In the genomic region with DNA sequence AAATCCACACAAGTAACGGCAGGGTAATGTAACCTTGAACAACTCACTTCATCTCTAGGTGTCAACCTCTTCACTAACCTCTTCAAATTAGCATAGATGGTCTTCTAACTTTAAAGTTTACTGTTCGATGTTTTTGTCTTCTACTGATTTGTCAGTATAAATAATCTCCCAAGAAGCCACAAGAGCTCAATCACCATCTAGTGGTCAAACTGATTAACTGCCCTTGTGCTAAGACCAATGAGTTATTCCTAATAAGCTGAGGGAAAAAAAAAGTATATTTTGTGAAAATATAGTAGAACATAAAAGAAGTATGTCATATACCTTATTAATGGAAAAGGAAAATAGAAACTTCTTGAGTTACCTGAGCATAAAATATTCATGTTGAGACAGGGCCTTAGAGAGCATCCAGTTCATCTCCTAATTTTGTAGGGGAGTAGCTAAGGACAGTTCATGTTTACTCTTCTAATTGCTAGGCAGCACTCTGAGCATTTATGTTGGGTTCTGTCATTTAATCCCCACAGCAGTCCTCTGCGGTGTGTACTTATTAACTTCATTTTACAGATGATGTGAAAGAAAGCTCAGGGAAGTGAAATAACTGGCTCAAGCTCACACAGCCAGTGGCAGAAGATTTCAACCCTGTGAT, we compare ENCODE assay signal across 9 cellular contexts.
A peak's percentile ranks its signal among the peaks of the same experiment; 100 is the strongest.
DNase-seq lines count a peak whose midpoint lies in the region; FAIRE-seq and TF ChIP-seq lines count a peak whose summit lies in the region.
"Had no signal": no experiment of that assay in that cellular context is flagged by ENCODE, and none has a peak within 500 bp of the region (broad histone marks: within the 10 kb centered on the region; RNA-seq: fewer than 3 reads in every experiment).

No MANE protein-coding gene starts in this region.

- no peak overlapping the region for H3K27ac Mint-ChIP-seq in astrocyte (ENCODE audit: unreplicated experiment)

- no peaks in the 10 kb centered on the region for H3K9me3 ChIP-seq in GM23248 (ENCODE audit: low read depth)
- no peaks in the 10 kb centered on the region for H3K9me3 ChIP-seq in astrocyte (ENCODE audit: insufficient read depth, low read depth, low read length)
- H3K9me3 ChIP-seq: BLaER1 treated with 17β-estradiol and CSF1 and Interleukin-3, amounts not matched to agents 10 nM and 100 nM had no signal

- H3K79me2 ChIP-seq in GM23248 (ENCODE audit: insufficient read depth) (no peaks in the 10 kb centered on the region), astrocyte (ENCODE audit: insufficient read depth, low read length) (no peaks in the 10 kb centered on the region)

- H3K36me3 Mint-ChIP-seq in astrocyte (ENCODE audit: low read depth, unreplicated experiment): peaks cover 32% of the 10 kb centered on the region

- peaks cover 30% of the 10 kb centered on the region for H3K36me3 ChIP-seq in GM23248 (ENCODE audit: low read depth)
- peaks cover 27% of the 10 kb centered on the region for H3K36me3 ChIP-seq in astrocyte (ENCODE audit: insufficient read depth, low read length)

- H3K4me2 ChIP-seq in GM23248 (ENCODE audit: unreplicated experiment): no peak overlapping the region
- no peak overlapping the region for H3K4me2 ChIP-seq in astrocyte (ENCODE audit: low read length)
- H3K4me2 ChIP-seq: BLaER1 treated with 17β-estradiol and CSF1 and Interleukin-3, amounts not matched to agents 10 nM and 100 nM had no signal

- in situ Hi-C loops in GM23248 (cut with MboI): loop anchor here (10.0 kb wide), 1 partner anchor 360 kb away; no protein-coding TSS in a partner anchor

- H4K20me1 ChIP-seq in GM23248 (ENCODE audit: insufficient read depth) (no peaks in the 10 kb centered on the region), astrocyte (ENCODE audit: insufficient read depth, low read length) (no peaks in the 10 kb centered on the region)
- H4K20me1 ChIP-seq: BLaER1 treated with 17β-estradiol and CSF1 and Interleukin-3, amounts not matched to agents 10 nM and 100 nM had no signal

- no peak overlapping the region for H3K9ac ChIP-seq in GM23248
- H3K9ac ChIP-seq in astrocyte (ENCODE audit: low read length): no peak overlapping the region
- H3K9ac ChIP-seq: BLaER1 treated with 17β-estradiol and CSF1 and Interleukin-3, amounts not matched to agents 10 nM and 100 nM had no signal

- no peaks in the 10 kb centered on the region for H3K27me3 ChIP-seq in GM23248 (replicated peaks; ENCODE audit: insufficient read depth)
- no peaks in the 10 kb centered on the region for H3K27me3 ChIP-seq in astrocyte (ENCODE audit: insufficient read depth, low read length)
- H3K27me3 ChIP-seq: BLaER1 treated with 17β-estradiol and CSF1 and Interleukin-3, amounts not matched to agents 10 nM and 100 nM had no signal

- no peaks in the 10 kb centered on the region for H3K9me2 ChIP-seq in GM23248 (ENCODE audit: insufficient read depth)

- WGBS in GM23248 (ENCODE audit: low coverage in 1 of 2, low lambda C conversion rate in 2 of 2, missing lambda C conversion rate in 2 of 2), 2 experiments: 51 to 57% methylated on average over 3 of the region's 3 CpGs

- H3K27me3 Mint-ChIP-seq in astrocyte (ENCODE audit: low read depth, unreplicated experiment): no peaks in the 10 kb centered on the region

- H3K4me1 Mint-ChIP-seq in astrocyte (ENCODE audit: low read depth, unreplicated experiment): no peaks in the 10 kb centered on the region

- H3K4me3 ChIP-seq in GM23248 (no peak overlapping the region), astrocyte (ENCODE audit: insufficient read depth, low read depth, low read length) (no peak overlapping the region)
- H3K4me3 ChIP-seq: BLaER1 treated with 17β-estradiol and CSF1 and Interleukin-3, amounts not matched to agents 10 nM and 100 nM had no signal

- H2AFZ ChIP-seq in GM23248 (no peak overlapping the region), astrocyte (ENCODE audit: low read depth, low read length) (no peak overlapping the region)

- no peak overlapping the region for H3K4me3 Mint-ChIP-seq in astrocyte (ENCODE audit: unreplicated experiment)

- H3F3A ChIP-seq in GM23248 (ENCODE audit: insufficient read depth): peaks cover 8% of the 10 kb centered on the region

- FAIRE-seq in astrocyte (lab: Jason Lieb, UNC): no peak

- H3K27ac ChIP-seq in GM23248 (no peak overlapping the region), astrocyte (ENCODE audit: low read depth, low read length) (no peak overlapping the region)
- H3K27ac ChIP-seq: BLaER1 treated with 17β-estradiol and CSF1 and Interleukin-3, amounts not matched to agents 10 nM and 100 nM had no signal

- peak; percentile 7 for DNase-seq in NCI-H2029 treated with DMSO at 0.1 percent for 48 hours (lab: John Stamatoyannopoulos, UW)
- DNase-seq in NCI-H2029 (lab: John Stamatoyannopoulos, UW): no peak
- DNase-seq in GM23248: peak; percentile 75
- peak; percentile 51 for DNase-seq in NCI-H1105 treated with DMSO at 0.1 percent for 48 hours (lab: John Stamatoyannopoulos, UW)
- DNase-seq in astrocyte (ENCODE audit: low read depth): peak; percentile 50
- DNase-seq in iPS DF 4.7 (ENCODE audit: extremely low read depth, low spot score): peak; percentile 9
- peak; percentile 82 for DNase-seq in superior temporal gyrus (ENCODE audit: extremely low spot score)
- DNase-seq in stimulated activated CD4-positive, alpha-beta T cell treated with anti-CD3 and anti-CD28 coated beads, Interleukin-4, amount 100 ng/mL, for 24 hours: no peak

- H3K4me1 ChIP-seq in GM23248 (ENCODE audit: insufficient read depth) (peaks cover 9% of the 10 kb centered on the region; the same call in 1 of the 2 replicates), astrocyte (ENCODE audit: insufficient read depth, low read length) (no peaks in the 10 kb centered on the region)
- H3K4me1 ChIP-seq: BLaER1 treated with 17β-estradiol and CSF1 and Interleukin-3, amounts not matched to agents 10 nM and 100 nM had no signal

- peak; percentile 89 for TF ChIP-seq CTCF in astrocyte (IDR thresholded peaks at IDR 0.05; ENCODE audit: insufficient read depth, low read depth, low read length)

- no peaks in the 10 kb centered on the region for H3K9me3 Mint-ChIP-seq in astrocyte (ENCODE audit: unreplicated experiment)

Comparison
In these comparisons a context has a peak if more than half of its experiments do, and no peak if none do; other contexts are left out.
1. DNase-seq: peak in NCI-H2029 treated with DMSO at 0.1 percent for 48 hours (single experiment), GM23248 (single experiment), NCI-H1105 treated with DMSO at 0.1 percent for 48 hours (single experiment), astrocyte (single experiment), iPS DF 4.7 (single experiment) and superior temporal gyrus (single experiment); none in NCI-H2029 (single experiment) and stimulated activated CD4-positive, alpha-beta T cell treated with anti-CD3 and anti-CD28 coated beads, Interleukin-4, amount 100 ng/mL, for 24 hours (single experiment).